Comparison of ENCODE assay signal across 12 cellular contexts in genomic region chr10:74502963-74503608, GRCh38.
A peak's percentile ranks its signal among the peaks of the same experiment; 100 is the strongest.
DNase-seq lines count a peak whose midpoint lies in the region; ATAC-seq, FAIRE-seq and TF ChIP-seq lines count a peak whose summit lies in the region.
"Had no signal": no experiment of that assay in that cellular context is flagged by ENCODE, and none has a peak within 500 bp of the region (broad histone marks: within the 10 kb centered on the region; RNA-seq: fewer than 3 reads in every experiment).

No MANE protein-coding gene starts in this region.

- CTCF ChIA-PET in Calu3 (lab: Charles Lee) = interaction anchor here (0.8 to 1.3 kb wide), 3 partner anchors 14 to 83 kb away, joined by 3 to 5 read pairs (median 4); no protein-coding TSS in a partner anchor

- H3K27me3 ChIP-seq in keratinocyte (ENCODE audit: control insufficient read depth, extremely low read depth, insufficient read depth, low read length) (no peaks in the 10 kb centered on the region), aorta (ENCODE audit: control insufficient read depth in 1 of 2, insufficient read depth in 2 of 2, low read length in 1 of 2) (no peaks in the 10 kb centered on the region), neural progenitor cell (no peaks in the 10 kb centered on the region)
- H3K27me3 ChIP-seq: cardiac muscle cell had no signal

- DNase-seq in Calu3 (no peak), LHCN-M2 (ENCODE audit: low read depth) (peak; percentile 64), keratinocyte (ENCODE audit: low read depth, low spot score) (no peak), aorta (no peak), neural progenitor cell (ENCODE audit: low spot score) (no peak), NCI-H2107 (lab: John Stamatoyannopoulos, UW) (no peak)
- DNase-seq: Karpas-422, T-cell had no signal

- H3F3A ChIP-seq in neural progenitor cell (ENCODE audit: low read depth) = no peaks in the 10 kb centered on the region

- H3K36me3 ChIP-seq in keratinocyte (ENCODE audit: control insufficient read depth in 2 of 2, extremely low read depth in 1 of 2, insufficient read depth in 2 of 2, low read length in 2 of 2) (peaks cover 0 to 7% of the 10 kb centered on the region in 2 experiments), aorta (ENCODE audit: control insufficient read depth in 1 of 2, insufficient read depth in 2 of 2, low read length in 1 of 2) (no peaks in the 10 kb centered on the region), neural progenitor cell (no peaks in the 10 kb centered on the region)
- H3K36me3 ChIP-seq: cardiac muscle cell had no signal

- peaks cover 38% of the 10 kb centered on the region for H3K4me1 Mint-ChIP-seq in Calu3 (ENCODE audit: low read depth, unreplicated experiment)
- peaks cover 35% of the 10 kb centered on the region for H3K4me1 Mint-ChIP-seq in activated naive CD8-positive, alpha-beta T cell (ENCODE audit: low read depth)
- H3K4me1 Mint-ChIP-seq in neural progenitor cell = peaks cover 4% of the 10 kb centered on the region

- H3K4me3 Mint-ChIP-seq in Calu3 (ENCODE audit: low read depth, unreplicated experiment) (peak overlapping the region; percentile 25), neural progenitor cell (no peak overlapping the region)
- peak overlapping the region; percentile 1 for H3K4me3 Mint-ChIP-seq in activated naive CD8-positive, alpha-beta T cell
- H3K4me3 Mint-ChIP-seq: T-cell had no signal

- no peak overlapping the region for H3K4me3 ChIP-seq in keratinocyte (ENCODE audit: control insufficient read depth in 2 of 3, extremely low read depth in 1 of 3, insufficient read depth in 2 of 3, low read depth in 1 of 3, low read length in 3 of 3)
- no peak overlapping the region for H3K4me3 ChIP-seq in aorta (ENCODE audit: low read length in 2 of 2)
- no peak overlapping the region for H3K4me3 ChIP-seq in neural progenitor cell
- H3K4me3 ChIP-seq: cardiac muscle cell had no signal

- H3K27ac Mint-ChIP-seq in Calu3 (ENCODE audit: unreplicated experiment) (peak overlapping the region; percentile 71), neural progenitor cell (no peak overlapping the region)
- peak overlapping the region; percentile 75 for H3K27ac Mint-ChIP-seq in activated naive CD8-positive, alpha-beta T cell

- H3K9ac ChIP-seq in keratinocyte (ENCODE audit: control insufficient read depth, extremely low read depth, insufficient read depth, low read length) (no peak overlapping the region), neural progenitor cell (no peak overlapping the region)

- H3K27me3 Mint-ChIP-seq in Calu3 (ENCODE audit: unreplicated experiment) = no peaks in the 10 kb centered on the region
- no peaks in the 10 kb centered on the region for H3K27me3 Mint-ChIP-seq in activated naive CD8-positive, alpha-beta T cell
- H3K27me3 Mint-ChIP-seq in neural progenitor cell (ENCODE audit: insufficient read depth, low read depth) = no peaks in the 10 kb centered on the region
- H3K27me3 Mint-ChIP-seq: T-cell had no signal

- H3K9me1 ChIP-seq in keratinocyte (ENCODE audit: control insufficient read depth, extremely low read depth, insufficient read depth, low read length) = no peaks in the 10 kb centered on the region

- ATAC-seq in HG03039 (IDR thresholded peaks at IDR 0.05; ENCODE audit: unreplicated experiment) = no peak
- ATAC-seq in aorta (ENCODE audit: low FRiP score) = no peak
- ATAC-seq: T-cell had no signal

- H3K36me3 Mint-ChIP-seq in Calu3 (ENCODE audit: insufficient read depth, unreplicated experiment) = no peaks in the 10 kb centered on the region
- peaks cover 40% of the 10 kb centered on the region for H3K36me3 Mint-ChIP-seq in activated naive CD8-positive, alpha-beta T cell
- H3K36me3 Mint-ChIP-seq in neural progenitor cell = peaks cover 4% of the 10 kb centered on the region

- H3K27ac ChIP-seq in keratinocyte (ENCODE audit: control insufficient read depth, insufficient read depth, low read length) (peak overlapping the region; percentile 27), aorta (ENCODE audit: low read depth in 1 of 2, low read length in 2 of 2) (no peak overlapping the region), neural progenitor cell (no peak overlapping the region)
- H3K27ac ChIP-seq: cardiac muscle cell had no signal

- no peaks in the 10 kb centered on the region for H4K20me1 ChIP-seq in keratinocyte (ENCODE audit: control insufficient read depth, extremely low read depth, insufficient read depth, low read length)
- H4K20me1 ChIP-seq in neural progenitor cell (ENCODE audit: low read depth) = no peaks in the 10 kb centered on the region

- TF ChIP-seq CTCF in Calu3 (IDR thresholded peaks at IDR 0.05; ENCODE audit: unreplicated experiment) (no peak), keratinocyte (optimal IDR thresholded peaks at IDR 0.05 in 1 of 3, IDR thresholded peaks at IDR 0.05 in 1 of 3, conservative IDR thresholded peaks at IDR 0.05 in 1 of 3; ENCODE audit: extremely low read depth in 1 of 3, insufficient read depth in 2 of 3, low read length in 3 of 3) (no peak), neural progenitor cell (IDR thresholded peaks at IDR 0.05) (no peak)

- H2AFZ ChIP-seq in keratinocyte (ENCODE audit: control insufficient read depth, low read length) = no peak overlapping the region
- H2AFZ ChIP-seq in neural progenitor cell (replicated peaks) = no peak overlapping the region

- H3K9me3 ChIP-seq in keratinocyte (ENCODE audit: control insufficient read depth, low read depth, low read length) (no peaks in the 10 kb centered on the region), aorta (ENCODE audit: control insufficient read depth, low read length) (no peaks in the 10 kb centered on the region), neural progenitor cell (ENCODE audit: low read depth) (no peaks in the 10 kb centered on the region)

- no TSS peak for BruUV-seq in Calu3 (replicated peaks; lab: Mats Ljungman, UMichigan)

- peaks cover 1% of the 10 kb centered on the region for H3K79me2 ChIP-seq in keratinocyte (ENCODE audit: control insufficient read depth, insufficient read depth, low read length)
- no peaks in the 10 kb centered on the region for H3K79me2 ChIP-seq in neural progenitor cell (ENCODE audit: low read depth)

- H3K9me3 Mint-ChIP-seq in Calu3 (ENCODE audit: low read depth, unreplicated experiment) = peaks cover 6% of the 10 kb centered on the region
- no peaks in the 10 kb centered on the region for H3K9me3 Mint-ChIP-seq in activated naive CD8-positive, alpha-beta T cell (ENCODE audit: low read depth)
- peaks cover 4% of the 10 kb centered on the region for H3K9me3 Mint-ChIP-seq in neural progenitor cell

- peak; percentile 91 for FAIRE-seq in keratinocyte (lab: Jason Lieb, UNC)
- FAIRE-seq: H1 had no signal

- dilution Hi-C loops in keratinocyte (cut with MboI; ENCODE audit: extremely low pct_ligation_motif_present, low sequenced_read_pairs) = no loop called here

- H3K4me1 ChIP-seq in keratinocyte (ENCODE audit: control insufficient read depth, extremely low read depth, insufficient read depth, low read length) (peaks cover 19% of the 10 kb centered on the region), aorta (ENCODE audit: control insufficient read depth in 1 of 2, insufficient read depth in 2 of 2, low read length in 2 of 2) (peaks cover 0 to 3% of the 10 kb centered on the region in 2 donors), neural progenitor cell (no peaks in the 10 kb centered on the region)

- H3K4me2 ChIP-seq in keratinocyte (ENCODE audit: control insufficient read depth, extremely low read depth, insufficient read depth, low read depth, low read length) = peak overlapping the region; percentile 57
- H3K4me2 ChIP-seq in neural progenitor cell = no peak overlapping the region

- intact Hi-C loops in Calu3 (cut with micrococcal nuclease; ENCODE audit: unreplicated experiment) = loop anchor here (5.0 kb wide), 1 partner anchor 236 kb away; no protein-coding TSS in a partner anchor
- intact Hi-C loops in aorta (cut with DNase I) = no loop called here

- WGBS in aorta, 2 donors = 88 to 94% methylated on average over 1 of the region's 1 CpG
